Comparison of ENCODE assay signal across 25 cellular contexts in the genomic region with DNA sequence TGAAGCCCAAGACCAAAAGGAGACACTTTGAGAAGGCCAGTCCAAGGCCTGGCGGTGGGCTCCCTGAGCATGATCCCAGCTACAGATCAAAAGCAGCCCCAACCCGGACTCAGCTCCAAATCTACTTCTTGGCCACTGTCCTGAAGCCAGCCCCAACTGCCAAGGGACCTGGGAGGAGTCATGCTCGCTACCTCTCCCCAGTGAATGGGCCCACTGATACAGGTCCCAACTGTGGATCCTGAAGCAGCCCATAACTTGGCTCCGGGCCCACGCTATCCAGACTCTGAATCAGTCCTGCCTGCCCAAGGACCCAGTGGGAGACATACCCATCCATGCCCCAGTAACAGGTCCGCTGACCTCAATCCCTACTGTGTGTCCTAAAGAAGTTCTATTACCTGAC.
"Had no signal": no experiment of that assay in that cellular context is flagged by ENCODE, and none has a peak within 500 bp of the region (broad histone marks: within the 10 kb centered on the region; RNA-seq: fewer than 3 reads in every experiment).

No MANE protein-coding gene starts in this region.

- H3K36me3 ChIP-seq: colonic mucosa, esophagus squamous epithelium, gastroesophageal sphincter had no signal

- H3K4me3 ChIP-seq: body of pancreas, colonic mucosa, esophagus squamous epithelium, gastroesophageal sphincter had no signal

- H3K4me1 ChIP-seq: body of pancreas, colonic mucosa, esophagus squamous epithelium, gastroesophageal sphincter had no signal

- H3K27me3 ChIP-seq: body of pancreas, colonic mucosa, esophagus squamous epithelium, gastroesophageal sphincter had no signal

- H3K27ac ChIP-seq: body of pancreas, colonic mucosa, epithelial cell of prostate, esophagus squamous epithelium, gastroesophageal sphincter had no signal

- H3K9me3 ChIP-seq: body of pancreas, colonic mucosa, esophagus squamous epithelium, gastroesophageal sphincter had no signal

- ATAC-seq: activated CD4-positive, alpha-beta T cell treated with anti-CD3 and anti-CD28 coated beads for 36 hours; activated CD8-positive, alpha-beta memory T cell treated with anti-CD3 and anti-CD28 coated beads, Interleukin-2, amount 10 ng/mL, durations not matched to agents 7 days and 5 days; activated CD8-positive, alpha-beta T cell treated with anti-CD3 and anti-CD28 coated beads, Interleukin-2, amount 10 ng/mL, durations not matched to agents 7 days and 5 days; activated naive CD4-positive, alpha-beta T cell treated with anti-CD3 and anti-CD28 coated beads, Interleukin-2, amount 50 U/mL, for 72 hours; body of pancreas; gastroesophageal sphincter had no signal

- DNase-seq: activated CD4-positive, alpha-beta memory T cell treated with anti-CD3 and anti-CD28 coated beads for 36 hours; activated CD4-positive, alpha-beta T cell treated with anti-CD3 and anti-CD28 coated beads for 36 hours; activated CD4-positive, alpha-beta T cell treated with anti-CD3 and anti-CD28 coated beads, Interleukin-2, amount 10 ng/mL, durations not matched to agents 24 days and 14 days; activated CD4-positive, CD25-positive, alpha-beta regulatory T cell; activated CD4-positive, CD25-positive, alpha-beta regulatory T cell treated with anti-CD3 and anti-CD28 coated beads, Interleukin-2, amount 50 U/mL, for 72 hours; activated CD8-positive, alpha-beta memory T cell treated with anti-CD3 and anti-CD28 coated beads, Interleukin-2, amount 10 ng/mL, durations not matched to agents 7 days and 5 days; activated CD8-positive, alpha-beta memory T cell treated with anti-CD3 and anti-CD28 coated beads, Interleukin-2, amount 50 U/mL, for 4 hours; activated CD8-positive, alpha-beta T cell treated with anti-CD3 and anti-CD28 coated beads, Interleukin-2, amount 10 ng/mL, durations not matched to agents 7 days and 5 days; activated gamma-delta T cell; activated naive CD4-positive, alpha-beta T cell; activated naive CD4-positive, alpha-beta T cell treated with anti-CD3 and anti-CD28 coated beads, Interleukin-2, amount 10 ng/mL, durations not matched to agents 7 days and 5 days; activated T-cell treated with anti-CD3 and anti-CD28 coated beads, Interleukin-2, amount 50 U/mL, for 1 hour; activated T-cell treated with anti-CD3 and anti-CD28 coated beads, Interleukin-2, amount 50 U/mL, for 48 hours; amniotic stem cell; anterior cingulate cortex; caudate nucleus; colonic mucosa; effector CD8-positive, alpha-beta T cell; esophagus squamous epithelium; foreskin melanocyte; T-helper 2 cell had no signal
